1 cellular context compared by ENCODE assay signal in genomic region chr2:70141754-70142589, GRCh38.
A peak's percentile ranks its signal among the peaks of the same experiment; 100 is the strongest.
TF ChIP-seq lines count a peak whose summit lies in the region.

No MANE protein-coding gene starts in this region.

TF ChIP-seq in K562, 482 proteins besides CTCF, POLR2A, EP300 and RAD21 (continued from another document and continues in another):
- peak; percentile 73 for TF ChIP-seq CUX1 (CRISPR knock-in tag; IDR thresholded peaks at IDR 0.05)
- no peak for TF ChIP-seq KLF10 (CRISPR knock-in tag; IDR thresholded peaks at IDR 0.05)
- TF ChIP-seq ZBTB33 (CRISPR knock-in tag; IDR thresholded peaks at IDR 0.05) = no peak
- no peak for TF ChIP-seq PURB (CRISPR knock-in tag; IDR thresholded peaks at IDR 0.05; ENCODE audit: low read depth)
- no peak; the same call in 1 of the 2 replicates for TF ChIP-seq E2F3 (CRISPR knock-in tag; IDR thresholded peaks at IDR 0.05)
- no peak for TF ChIP-seq FOXP1 (CRISPR knock-in tag; IDR thresholded peaks at IDR 0.05)
- TF ChIP-seq ZNF449 (CRISPR knock-in tag; IDR thresholded peaks at IDR 0.05) = no peak
- no peak for TF ChIP-seq THRA (IDR thresholded peaks at IDR 0.05)
- TF ChIP-seq L3MBTL2 (IDR thresholded peaks at IDR 0.05) = peak; percentile 95
- TF ChIP-seq MED1 (CRISPR knock-in tag; IDR thresholded peaks at IDR 0.05; ENCODE audit: borderline replicate concordance) = no peak
- no peak for TF ChIP-seq ZNF277 (CRISPR knock-in tag; IDR thresholded peaks at IDR 0.05; ENCODE audit: borderline replicate concordance)
- TF ChIP-seq HDAC6 (IDR thresholded peaks at IDR 0.05; ENCODE audit: low read depth, low read length) = no peak
- no peak for TF ChIP-seq SRSF7 (optimal IDR thresholded peaks at IDR 0.05; ENCODE audit: low read depth, low read length)
- no peak for TF ChIP-seq HDAC3 (IDR thresholded peaks at IDR 0.05; ENCODE audit: borderline replicate concordance, partially characterized antibody)
- no peak for TF ChIP-seq TRIM28 (IDR thresholded peaks at IDR 0.05)
- TF ChIP-seq DPF2 (IDR thresholded peaks at IDR 0.05) = no peak
- no peak for TF ChIP-seq SPI1 (IDR thresholded peaks at IDR 0.05; ENCODE audit: borderline replicate concordance, low read depth, low read length)
- no peak for TF ChIP-seq TEAD2 (tag; IDR thresholded peaks at IDR 0.05)
- TF ChIP-seq GTF2A2 (tag; IDR thresholded peaks at IDR 0.05) = no peak
- TF ChIP-seq KAT7 (CRISPR knock-in tag; IDR thresholded peaks at IDR 0.05; ENCODE audit: borderline replicate concordance) = peak; percentile 82; the same call in 1 of the 2 replicates
- TF ChIP-seq MAFG (tag; conservative IDR thresholded peaks at IDR 0.05) = no peak
- no peak for TF ChIP-seq CBFB (CRISPR knock-in tag; IDR thresholded peaks at IDR 0.05)
- TF ChIP-seq SNIP1 (IDR thresholded peaks at IDR 0.05; ENCODE audit: low read depth) = no peak
- TF ChIP-seq SMC3 (conservative IDR thresholded peaks at IDR 0.05; ENCODE audit: insufficient read depth, low read depth, low read length) = no peak
- no peak for TF ChIP-seq SP1 (CRISPR knock-in tag; IDR thresholded peaks at IDR 0.05)
- peak; percentile 60; the same call in 1 of the 2 replicates for TF ChIP-seq POLR2H (tag; IDR thresholded peaks at IDR 0.05; ENCODE audit: low read depth)
- TF ChIP-seq SMAD1 (IDR thresholded peaks at IDR 0.05; ENCODE audit: low read depth, low read length, partially characterized antibody) = no peak
- TF ChIP-seq ATF4 (CRISPR knock-in tag; IDR thresholded peaks at IDR 0.05) = peak; percentile 69
- TF ChIP-seq ZBTB1 (CRISPR knock-in tag; IDR thresholded peaks at IDR 0.05; ENCODE audit: borderline replicate concordance, low read depth) = peak; percentile 85
- peak; percentile 80 for TF ChIP-seq ZFX (CRISPR knock-in tag; IDR thresholded peaks at IDR 0.05)
- TF ChIP-seq EZH2 (IDR thresholded peaks at IDR 0.05; ENCODE audit: borderline replicate concordance, low read depth, low read length) = no peak
- no peak for TF ChIP-seq THRAP3 (IDR thresholded peaks at IDR 0.05; ENCODE audit: borderline replicate concordance)
- no peak for TF ChIP-seq ZNF41 (CRISPR knock-in tag; conservative IDR thresholded peaks at IDR 0.05)
- TF ChIP-seq ZNF12 (CRISPR knock-in tag; IDR thresholded peaks at IDR 0.05) = no peak
- no peak for TF ChIP-seq SMARCA5 (IDR thresholded peaks at IDR 0.05)
- TF ChIP-seq ZNF740 (CRISPR knock-in tag; IDR thresholded peaks at IDR 0.05) = peak; percentile 63; the same call in 1 of the 2 replicates
- no peak; a peak in 2 of 4 replicates for TF ChIP-seq ZNF740 (tag; IDR thresholded peaks at IDR 0.05)
- TF ChIP-seq FOXJ2 (tag; IDR thresholded peaks at IDR 0.05) = peak; percentile 88
- TF ChIP-seq CEBPZ (IDR thresholded peaks at IDR 0.05; ENCODE audit: borderline replicate concordance, low read depth, low read length) = no peak
- TF ChIP-seq ZNF830 (CRISPR knock-in tag; IDR thresholded peaks at IDR 0.05) = no peak
- no peak for TF ChIP-seq RBM39 (optimal IDR thresholded peaks at IDR 0.05; ENCODE audit: low read depth, low read length)
- 0 out of 2 replicates have a peak, but pooled peaks have one; percentile 68 for TF ChIP-seq ZNF133 (CRISPR knock-in tag; IDR thresholded peaks at IDR 0.05)
- TF ChIP-seq ETS2 (tag; IDR thresholded peaks at IDR 0.05; ENCODE audit: borderline replicate concordance, poor library complexity, severe bottlenecking) = no peak
- no peak for TF ChIP-seq RUNX1 (IDR thresholded peaks at IDR 0.05; ENCODE audit: low read depth)
- TF ChIP-seq CHD1 (IDR thresholded peaks at IDR 0.05; ENCODE audit: low read length) = no peak
- no peak for TF ChIP-seq ZSCAN29 (IDR thresholded peaks at IDR 0.05)
- no peak for TF ChIP-seq TCF3 (CRISPR knock-in tag; IDR thresholded peaks at IDR 0.05)
- no peak for TF ChIP-seq ARID3B (CRISPR knock-in tag; IDR thresholded peaks at IDR 0.05; ENCODE audit: borderline replicate concordance)
- TF ChIP-seq ELK1 (CRISPR knock-in tag; IDR thresholded peaks at IDR 0.05) = no peak
- TF ChIP-seq FOXA1 (IDR thresholded peaks at IDR 0.05; ENCODE audit: borderline replicate concordance) = no peak
